ENCODE assay signal across 20 cellular contexts in genomic region chr1:212207118-212207517, GRCh38.
DNase-seq lines count a peak whose midpoint lies in the region; ATAC-seq and TF ChIP-seq lines count a peak whose summit lies in the region.
"Had no signal": no experiment of that assay in that cellular context is flagged by ENCODE, and none has a peak within 500 bp of the region (broad histone marks: within the 10 kb centered on the region; RNA-seq: fewer than 3 reads in every experiment).

No MANE protein-coding gene starts in this region.

- H3K4me3 ChIP-seq in trophoblast cell (ENCODE audit: low read depth, low read length) (no peak overlapping the region), subcutaneous abdominal adipose tissue (ENCODE audit: low read depth in 1 of 5, low read length in 5 of 5) (no peak overlapping the region), adrenal gland (no peak overlapping the region), foreskin fibroblast (ENCODE audit: low read depth in 1 of 2, low read length in 2 of 2) (no peak overlapping the region)
- H3K4me3 ChIP-seq: BLaER1, HAP-1 had no signal

- H2AK5ac ChIP-seq in trophoblast cell (ENCODE audit: low read length): no peak overlapping the region

- no peaks in the 10 kb centered on the region for H3K79me2 ChIP-seq in trophoblast cell (ENCODE audit: control insufficient read depth, insufficient read depth, low read length, poor library complexity)

- H4K12ac ChIP-seq in trophoblast cell (ENCODE audit: low read depth, low read length): no peak overlapping the region

- no CpG with 5 or more reads among the region's 6 CpGs for WGBS in trophoblast cell (ENCODE audit: extremely low coverage, insufficient coverage, insufficient read length)
- WGBS in adrenal gland, 4 donors: 83 to 90% (median 90%) methylated on average over 6 of the region's 6 CpGs

- H3K27me3 ChIP-seq in trophoblast cell (ENCODE audit: insufficient read depth, low read length) (no peaks in the 10 kb centered on the region), subcutaneous abdominal adipose tissue (ENCODE audit: control insufficient read depth in 5 of 5, insufficient read depth in 4 of 5, low read length in 5 of 5) (no peaks in the 10 kb centered on the region), adrenal gland (no peaks in the 10 kb centered on the region)
- H3K27me3 ChIP-seq: BLaER1 had no signal

- no peak overlapping the region for H2AFZ ChIP-seq in trophoblast cell (ENCODE audit: insufficient read depth, low read length, poor library complexity)

- H3K4me2 ChIP-seq in trophoblast cell (ENCODE audit: low read length): no peak overlapping the region
- H3K4me2 ChIP-seq: BLaER1 had no signal

- no peak for TF ChIP-seq POLR2A in adrenal gland (IDR thresholded peaks at IDR 0.05)

- TF ChIP-seq CTCF in adrenal gland (IDR thresholded peaks at IDR 0.05) (no peak), foreskin fibroblast (IDR thresholded peaks at IDR 0.05; ENCODE audit: low read depth, low read length) (no peak)

- H3K4ac ChIP-seq in trophoblast cell (ENCODE audit: low read depth, low read length): no peak overlapping the region

- H2BK120ac ChIP-seq in trophoblast cell (ENCODE audit: insufficient read depth, low read length, poor library complexity): no peak overlapping the region

- no peak overlapping the region for H4K91ac ChIP-seq in trophoblast cell (ENCODE audit: low read depth, low read length)

- H3K9ac ChIP-seq in trophoblast cell (ENCODE audit: low read length): no peak overlapping the region
- H3K9ac ChIP-seq in subcutaneous abdominal adipose tissue (ENCODE audit: low read length in 5 of 5): no peak overlapping the region
- H3K9ac ChIP-seq: BLaER1 had no signal

- H3K9me3 ChIP-seq in trophoblast cell (ENCODE audit: insufficient read depth, low read depth, low read length) (no peaks in the 10 kb centered on the region), subcutaneous abdominal adipose tissue (ENCODE audit: control insufficient read depth in 5 of 5, low read length in 5 of 5) (no peaks in the 10 kb centered on the region), adrenal gland (replicated peaks in 1 of 3) (no peaks in the 10 kb centered on the region)
- H3K9me3 ChIP-seq: BLaER1, Caco-2, HAP-1 had no signal

- H3K36me3 ChIP-seq in trophoblast cell (ENCODE audit: control insufficient read depth in 1 of 2, insufficient read depth in 2 of 2, low read length in 2 of 2): no peaks in the 10 kb centered on the region
- H3K36me3 ChIP-seq in subcutaneous abdominal adipose tissue (ENCODE audit: control insufficient read depth in 5 of 5, insufficient read depth in 5 of 5, low read length in 5 of 5): no peaks in the 10 kb centered on the region
- H3K36me3 ChIP-seq in adrenal gland (replicated peaks in 1 of 2): no peaks in the 10 kb centered on the region
- H3K36me3 ChIP-seq: BLaER1, HAP-1 had no signal

- peak; percentile 51 for ATAC-seq in esophagus mucosa
- ATAC-seq: CD8-positive, alpha-beta T cell had no signal

- H3K18ac ChIP-seq in trophoblast cell (ENCODE audit: low read length): no peak overlapping the region

- no peak overlapping the region for H3K27ac ChIP-seq in trophoblast cell (ENCODE audit: low read depth, low read length)
- H3K27ac ChIP-seq in subcutaneous abdominal adipose tissue (ENCODE audit: low read depth, low read length): peak overlapping the region; percentile 77
- no peak overlapping the region for H3K27ac ChIP-seq in adrenal gland
- H3K27ac ChIP-seq: 22Rv1, BLaER1, C4-2B had no signal

- no peak overlapping the region for H2BK5ac ChIP-seq in trophoblast cell (ENCODE audit: low read depth, low read length, poor library complexity)

- intact Hi-C loops in adrenal gland (cut with DNase I): no loop called here

- H3K14ac ChIP-seq in trophoblast cell (ENCODE audit: low read length): no peak overlapping the region

- H3K23ac ChIP-seq in trophoblast cell (ENCODE audit: low read length): no peak overlapping the region

- H2BK12ac ChIP-seq in trophoblast cell (ENCODE audit: low read length): no peak overlapping the region

- peaks cover 3% of the 10 kb centered on the region for H3K79me1 ChIP-seq in trophoblast cell (ENCODE audit: low read length)

- H3K4me1 ChIP-seq in trophoblast cell (ENCODE audit: control insufficient read depth in 1 of 2, insufficient read depth in 2 of 2, low read length in 2 of 2) (peaks cover 7 to 8% of the 10 kb centered on the region in 2 experiments), subcutaneous abdominal adipose tissue (ENCODE audit: control insufficient read depth in 5 of 5, insufficient read depth in 5 of 5, low read length in 5 of 5) (peaks cover 3 to 25% (median 12%) of the 10 kb centered on the region in 5 donors), adrenal gland (replicated peaks in 1 of 2) (no peaks in the 10 kb centered on the region)
- H3K4me1 ChIP-seq: BLaER1 had no signal

- DNase-seq in DMS53 (lab: John Stamatoyannopoulos, UW) (peak; percentile 16), DMS53 treated with DMSO at 0.1 percent for 48 hours (lab: John Stamatoyannopoulos, UW; ENCODE audit: unreplicated experiment) (no peak), trophoblast cell (peak; percentile 40 to 56), adrenal gland (no peak), T-helper 9 cell (no peak), foreskin fibroblast (no peak)
- DNase-seq: Caco-2; CD4-positive, CD25-positive, alpha-beta regulatory T cell; CD8-positive, alpha-beta T cell; DMS153; DMS79 treated with DMSO at 0.1 percent for 48 hours; GF-D8; GOT3; HFFc6 had no signal

- H4K8ac ChIP-seq in trophoblast cell (ENCODE audit: low read depth, low read length): no peak overlapping the region

Comparison
In these comparisons a context has a peak if more than half of its experiments do, and no peak if none do; other contexts are left out.
1. DNase-seq: peak in DMS53 (single experiment) and trophoblast cell (2 of 2); none in DMS53 treated with DMSO at 0.1 percent for 48 hours (single experiment), adrenal gland (0 of 7), T-helper 9 cell (single experiment) and foreskin fibroblast (0 of 2).